In the genomic region with DNA sequence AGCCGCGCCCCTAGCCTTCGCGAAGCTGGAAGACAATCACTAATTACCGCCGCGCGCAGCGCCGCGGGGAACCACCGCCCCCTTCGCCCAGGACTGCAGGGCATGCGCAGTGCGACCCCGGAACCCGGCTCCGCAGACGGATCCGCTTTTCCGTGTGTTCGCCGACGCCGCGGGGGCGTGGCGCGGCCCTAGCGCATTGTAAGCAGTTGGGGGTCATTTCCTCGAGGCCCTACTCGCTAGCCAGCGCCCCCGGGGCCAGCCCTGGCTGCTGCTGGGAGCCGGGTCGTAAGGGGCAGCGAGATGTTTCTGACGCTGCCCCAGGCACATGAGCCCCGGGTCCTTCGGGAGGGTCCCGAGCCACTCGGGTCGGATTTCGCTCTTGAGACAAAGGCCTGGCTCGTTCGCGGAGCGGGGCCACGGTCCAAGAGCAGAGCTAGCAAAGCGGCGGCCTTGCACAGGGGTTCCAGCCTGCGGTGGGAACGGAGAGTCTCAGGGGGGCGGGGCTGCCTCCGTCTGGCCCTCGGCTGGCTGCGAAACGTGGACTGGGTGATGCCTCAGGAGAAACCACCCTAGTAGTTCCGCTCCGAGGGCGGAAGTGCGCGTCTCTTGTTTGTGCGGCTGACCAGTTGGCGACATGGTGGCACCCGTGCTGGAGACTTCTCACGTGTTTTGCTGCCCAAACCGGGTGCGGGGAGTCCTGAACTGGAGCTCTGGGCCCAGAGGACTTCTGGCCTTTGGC, we compare ENCODE assay signal across 1 cellular context.
TF ChIP-seq lines count a peak whose summit lies in the region.

A gene with protein sequence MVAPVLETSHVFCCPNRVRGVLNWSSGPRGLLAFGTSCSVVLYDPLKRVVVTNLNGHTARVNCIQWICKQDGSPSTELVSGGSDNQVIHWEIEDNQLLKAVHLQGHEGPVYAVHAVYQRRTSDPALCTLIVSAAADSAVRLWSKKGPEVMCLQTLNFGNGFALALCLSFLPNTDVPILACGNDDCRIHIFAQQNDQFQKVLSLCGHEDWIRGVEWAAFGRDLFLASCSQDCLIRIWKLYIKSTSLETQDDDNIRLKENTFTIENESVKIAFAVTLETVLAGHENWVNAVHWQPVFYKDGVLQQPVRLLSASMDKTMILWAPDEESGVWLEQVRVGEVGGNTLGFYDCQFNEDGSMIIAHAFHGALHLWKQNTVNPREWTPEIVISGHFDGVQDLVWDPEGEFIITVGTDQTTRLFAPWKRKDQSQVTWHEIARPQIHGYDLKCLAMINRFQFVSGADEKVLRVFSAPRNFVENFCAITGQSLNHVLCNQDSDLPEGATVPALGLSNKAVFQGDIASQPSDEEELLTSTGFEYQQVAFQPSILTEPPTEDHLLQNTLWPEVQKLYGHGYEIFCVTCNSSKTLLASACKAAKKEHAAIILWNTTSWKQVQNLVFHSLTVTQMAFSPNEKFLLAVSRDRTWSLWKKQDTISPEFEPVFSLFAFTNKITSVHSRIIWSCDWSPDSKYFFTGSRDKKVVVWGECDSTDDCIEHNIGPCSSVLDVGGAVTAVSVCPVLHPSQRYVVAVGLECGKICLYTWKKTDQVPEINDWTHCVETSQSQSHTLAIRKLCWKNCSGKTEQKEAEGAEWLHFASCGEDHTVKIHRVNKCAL (plus strand): TSS at position 600 of the 739 bp plus-strand sequence. CDS start 35 bp downstream, at position 635.
A gene with protein sequence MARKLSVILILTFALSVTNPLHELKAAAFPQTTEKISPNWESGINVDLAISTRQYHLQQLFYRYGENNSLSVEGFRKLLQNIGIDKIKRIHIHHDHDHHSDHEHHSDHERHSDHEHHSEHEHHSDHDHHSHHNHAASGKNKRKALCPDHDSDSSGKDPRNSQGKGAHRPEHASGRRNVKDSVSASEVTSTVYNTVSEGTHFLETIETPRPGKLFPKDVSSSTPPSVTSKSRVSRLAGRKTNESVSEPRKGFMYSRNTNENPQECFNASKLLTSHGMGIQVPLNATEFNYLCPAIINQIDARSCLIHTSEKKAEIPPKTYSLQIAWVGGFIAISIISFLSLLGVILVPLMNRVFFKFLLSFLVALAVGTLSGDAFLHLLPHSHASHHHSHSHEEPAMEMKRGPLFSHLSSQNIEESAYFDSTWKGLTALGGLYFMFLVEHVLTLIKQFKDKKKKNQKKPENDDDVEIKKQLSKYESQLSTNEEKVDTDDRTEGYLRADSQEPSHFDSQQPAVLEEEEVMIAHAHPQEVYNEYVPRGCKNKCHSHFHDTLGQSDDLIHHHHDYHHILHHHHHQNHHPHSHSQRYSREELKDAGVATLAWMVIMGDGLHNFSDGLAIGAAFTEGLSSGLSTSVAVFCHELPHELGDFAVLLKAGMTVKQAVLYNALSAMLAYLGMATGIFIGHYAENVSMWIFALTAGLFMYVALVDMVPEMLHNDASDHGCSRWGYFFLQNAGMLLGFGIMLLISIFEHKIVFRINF (minus strand): TSS at position 41 of the 739 bp plus-strand sequence. CDS start 2,333 bp downstream, outside the sequence.

TF ChIP-seq in H1, 55 proteins besides CTCF, POLR2A, EP300 and RAD21:
- TF ChIP-seq YY1 (IDR thresholded peaks at IDR 0.05; ENCODE audit: low read depth, low read length) (peak; percentile 65; the same call in 1 of the 2 replicates), SRF (IDR thresholded peaks at IDR 0.05; ENCODE audit: low read depth, low read length) (no peak), SIN3A (conservative IDR thresholded peaks at IDR 0.05 in 1 of 2, IDR thresholded peaks at IDR 0.05 in 1 of 2; ENCODE audit: low read depth in 1 of 2, low read length in 2 of 2) (peak; percentile 49 to 68; a peak in 3 of 4 replicates), CEBPB (IDR thresholded peaks at IDR 0.05; ENCODE audit: low read depth, low read length) (no peak), POLR2AphosphoS5 (IDR thresholded peaks at IDR 0.05; ENCODE audit: low read depth, low read length) (peak; percentile 69), SIRT6 (IDR thresholded peaks at IDR 0.05; ENCODE audit: low read length) (no peak), EGR1 (IDR thresholded peaks at IDR 0.05; ENCODE audit: borderline replicate concordance, low read depth, low read length) (peak; percentile 96), KDM1A (IDR thresholded peaks at IDR 0.05; ENCODE audit: borderline replicate concordance, low read length) (no peak), JUN (IDR thresholded peaks at IDR 0.05; ENCODE audit: low read depth, low read length) (peak; percentile 63; the same call in 1 of the 2 replicates), TAF1 (IDR thresholded peaks at IDR 0.05; ENCODE audit: low read depth, low read length) (peak; percentile 81), PHF8 (conservative IDR thresholded peaks at IDR 0.05; ENCODE audit: low read depth, low read length) (peak; percentile 92), KDM5A (IDR thresholded peaks at IDR 0.05; ENCODE audit: low read length) (no peak), SUZ12 (IDR thresholded peaks at IDR 0.05; ENCODE audit: low read length) (no peak), NANOG (IDR thresholded peaks at IDR 0.05; ENCODE audit: insufficient read depth, low read depth, low read length, poor library complexity, severe bottlenecking) (peak; percentile 79), TAF7 (optimal IDR thresholded peaks at IDR 0.05; ENCODE audit: borderline replicate concordance, low read depth, low read length) (peak; percentile 68), RBBP5 (IDR thresholded peaks at IDR 0.05; ENCODE audit: borderline replicate concordance, low read depth, low read length) (peak; percentile 35; the same call in 1 of the 2 replicates), MAFK (IDR thresholded peaks at IDR 0.05; ENCODE audit: low read depth, low read length) (no peak), KDM4A (IDR thresholded peaks at IDR 0.05; ENCODE audit: low read depth, low read length, severe bottlenecking) (peak; percentile 88), NRF1 (IDR thresholded peaks at IDR 0.05; ENCODE audit: low read depth, low read length) (peak; percentile 90), CREB1 (IDR thresholded peaks at IDR 0.05) (peak; percentile 74), TEAD4 (IDR thresholded peaks at IDR 0.05; ENCODE audit: low read depth, low read length) (0 out of 2 replicates have a peak, but pooled peaks have one; percentile 9), GABPA (IDR thresholded peaks at IDR 0.05; ENCODE audit: borderline replicate concordance, insufficient read depth, low read length) (peak; percentile 86; the same call in 1 of the 2 replicates), SAP30 (IDR thresholded peaks at IDR 0.05; ENCODE audit: insufficient read depth, insufficient replicate concordance, low read length) (peak; percentile 95), HDAC2 (IDR thresholded peaks at IDR 0.05; ENCODE audit: borderline replicate concordance in 1 of 2, low read depth in 2 of 2, low read length in 2 of 2) (peak in 1 of 2 experiments; percentile 25; a peak in 2 of 4 replicates), CBX5 (IDR thresholded peaks at IDR 0.05; ENCODE audit: low read depth, low read length) (no peak), SP1 (IDR thresholded peaks at IDR 0.05; ENCODE audit: low read depth, low read length) (peak; percentile 97), RNF2 (IDR thresholded peaks at IDR 0.05; ENCODE audit: borderline replicate concordance, low read depth, low read length, missing control alignments, poor library complexity, severe bottlenecking) (no peak), ASH2L (IDR thresholded peaks at IDR 0.05; ENCODE audit: low read length) (peak; percentile 99), TBP (IDR thresholded peaks at IDR 0.05; ENCODE audit: low read depth, low read length) (peak; percentile 65; the same call in 1 of the 2 replicates)
- TF ChIP-seq, protein P1, sequence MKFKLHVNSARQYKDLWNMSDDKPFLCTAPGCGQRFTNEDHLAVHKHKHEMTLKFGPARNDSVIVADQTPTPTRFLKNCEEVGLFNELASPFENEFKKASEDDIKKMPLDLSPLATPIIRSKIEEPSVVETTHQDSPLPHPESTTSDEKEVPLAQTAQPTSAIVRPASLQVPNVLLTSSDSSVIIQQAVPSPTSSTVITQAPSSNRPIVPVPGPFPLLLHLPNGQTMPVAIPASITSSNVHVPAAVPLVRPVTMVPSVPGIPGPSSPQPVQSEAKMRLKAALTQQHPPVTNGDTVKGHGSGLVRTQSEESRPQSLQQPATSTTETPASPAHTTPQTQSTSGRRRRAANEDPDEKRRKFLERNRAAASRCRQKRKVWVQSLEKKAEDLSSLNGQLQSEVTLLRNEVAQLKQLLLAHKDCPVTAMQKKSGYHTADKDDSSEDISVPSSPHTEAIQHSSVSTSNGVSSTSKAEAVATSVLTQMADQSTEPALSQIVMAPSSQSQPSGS (IDR thresholded peaks at IDR 0.05; ENCODE audit: low read length) = no peak
- TF ChIP-seq, protein P2, sequence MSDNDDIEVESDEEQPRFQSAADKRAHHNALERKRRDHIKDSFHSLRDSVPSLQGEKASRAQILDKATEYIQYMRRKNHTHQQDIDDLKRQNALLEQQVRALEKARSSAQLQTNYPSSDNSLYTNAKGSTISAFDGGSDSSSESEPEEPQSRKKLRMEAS (IDR thresholded peaks at IDR 0.05) = peak; percentile 82
- TF ChIP-seq, protein P3, sequence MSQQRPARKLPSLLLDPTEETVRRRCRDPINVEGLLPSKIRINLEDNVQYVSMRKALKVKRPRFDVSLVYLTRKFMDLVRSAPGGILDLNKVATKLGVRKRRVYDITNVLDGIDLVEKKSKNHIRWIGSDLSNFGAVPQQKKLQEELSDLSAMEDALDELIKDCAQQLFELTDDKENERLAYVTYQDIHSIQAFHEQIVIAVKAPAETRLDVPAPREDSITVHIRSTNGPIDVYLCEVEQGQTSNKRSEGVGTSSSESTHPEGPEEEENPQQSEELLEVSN (IDR thresholded peaks at IDR 0.05) = peak; percentile 93
